ENCODE assay signal across 8 cellular contexts in genomic region chr18:80247403-80247916, GRCh38. TPM values are rescaled to one million over a fixed set of nuclear protein-coding genes. Genes with fewer than 3 reads are reported as not detected.
DNase-seq lines count a peak whose midpoint lies in the region; ATAC-seq, FAIRE-seq and TF ChIP-seq lines count a peak whose summit lies in the region.

Gene PARD6G (minus strand): TSS chr18:80247514. CDS start chr18:80247348, 166 bp downstream.

- dilution Hi-C loops in keratinocyte (cut with MboI; ENCODE audit: extremely low pct_ligation_motif_present, low sequenced_read_pairs) = no loop called here

- H2AFZ ChIP-seq in keratinocyte (ENCODE audit: control insufficient read depth, low read length) = peak within 1 kb of the TSS; percentile 20

- H3K9me3 ChIP-seq in WERI-Rb-1 (ENCODE audit: severe bottlenecking) (no peaks in the 10 kb centered on the region), keratinocyte (ENCODE audit: control insufficient read depth, low read depth, low read length) (no peaks in the 10 kb centered on the region)

- peak within 1 kb of the TSS; percentile 93 for H3K4me2 ChIP-seq in keratinocyte (ENCODE audit: control insufficient read depth, extremely low read depth, insufficient read depth, low read depth, low read length)

- ATAC-seq in HG02623 (IDR thresholded peaks at IDR 0.05; ENCODE audit: unreplicated experiment) = peak; percentile 56

- DNase-seq in GDM1 (lab: John Stamatoyannopoulos, UW) = peak; percentile 50
- peak; percentile 58 to 76 for DNase-seq in NCI-H1930 (lab: John Stamatoyannopoulos, UW)
- DNase-seq in WERI-Rb-1 = peak; percentile 94
- DNase-seq in central memory CD4-positive, alpha-beta T cell = peak; percentile 26
- no peak for DNase-seq in keratinocyte (ENCODE audit: low read depth, low spot score)
- peak; percentile 56 for DNase-seq in stimulated activated CD4-positive, alpha-beta T cell treated with anti-CD3 and anti-CD28 coated beads, Interleukin-12 subunit alpha, Interleukin-12 subunit beta, amount 100 ng/mL, for 4 hours
- DNase-seq in foreskin melanocyte = no peak

- no peaks in the 10 kb centered on the region for H4K20me1 ChIP-seq in keratinocyte (ENCODE audit: control insufficient read depth, extremely low read depth, insufficient read depth, low read length)

- H3K27ac ChIP-seq in WERI-Rb-1 = peak within 1 kb of the TSS; percentile 89
- peak within 1 kb of the TSS; percentile 75 for H3K27ac ChIP-seq in keratinocyte (ENCODE audit: control insufficient read depth, insufficient read depth, low read length)

- H3K9me1 ChIP-seq in keratinocyte (ENCODE audit: control insufficient read depth, extremely low read depth, insufficient read depth, low read length) = peaks cover 5% of the 10 kb centered on the region

- peaks cover 5% of the 10 kb centered on the region for H3K36me3 ChIP-seq in WERI-Rb-1
- H3K36me3 ChIP-seq in keratinocyte (ENCODE audit: control insufficient read depth in 2 of 2, extremely low read depth in 1 of 2, insufficient read depth in 2 of 2, low read length in 2 of 2) = peaks cover 0 to 4% of the 10 kb centered on the region in 2 experiments

- peak within 1 kb of the TSS; percentile 93 for H3K4me3 ChIP-seq in WERI-Rb-1 (ENCODE audit: low read depth, low read length)
- peak within 1 kb of the TSS; percentile 69 to 83 (median 80) for H3K4me3 ChIP-seq in keratinocyte (ENCODE audit: control insufficient read depth in 2 of 3, extremely low read depth in 1 of 3, insufficient read depth in 2 of 3, low read depth in 1 of 3, low read length in 3 of 3)

- peaks cover 42% of the 10 kb centered on the region for H3K4me1 ChIP-seq in keratinocyte (ENCODE audit: control insufficient read depth, extremely low read depth, insufficient read depth, low read length)

- H3K79me2 ChIP-seq in keratinocyte (ENCODE audit: control insufficient read depth, insufficient read depth, low read length) = peaks cover 34% of the 10 kb centered on the region

- FAIRE-seq in keratinocyte (lab: Jason Lieb, UNC) = no peak

- TF ChIP-seq CTCF in WERI-Rb-1 (IDR thresholded peaks at IDR 0.05; ENCODE audit: low read depth, low read length) (peak; percentile 38), keratinocyte (optimal IDR thresholded peaks at IDR 0.05 in 1 of 3, IDR thresholded peaks at IDR 0.05 in 1 of 3, conservative IDR thresholded peaks at IDR 0.05 in 1 of 3; ENCODE audit: extremely low read depth in 1 of 3, insufficient read depth in 2 of 3, low read length in 3 of 3) (peak in 1 of 3 experiments; percentile 14)

- peak within 1 kb of the TSS; percentile 85 for H3K9ac ChIP-seq in keratinocyte (ENCODE audit: control insufficient read depth, extremely low read depth, insufficient read depth, low read length)

- H3K27me3 ChIP-seq in WERI-Rb-1 (ENCODE audit: insufficient read depth, low read depth, severe bottlenecking) = no peaks in the 10 kb centered on the region
- no peaks in the 10 kb centered on the region for H3K27me3 ChIP-seq in keratinocyte (ENCODE audit: control insufficient read depth, extremely low read depth, insufficient read depth, low read length)

RNA-seq across cellular contexts. Expression of gene PARD6G, which starts in this region (rescaled TPM):
- 19.4 to 23.6 TPM (median 21.3 TPM) in 3 replicates for polyA plus RNA-seq in keratinocyte
- polyA plus RNA-seq in keratinocyte (2011; ENCODE audit: low read depth) = 17.0 TPM
- polyA plus RNA-seq in keratinocyte (2011; cell fraction: cytosol; rRNA removed) = 21.9 and 22.9 TPM in 2 replicates
- 19.2 and 19.3 TPM in 2 replicates for polyA plus RNA-seq in keratinocyte (2011; cell fraction: nucleus; rRNA removed)
- polyA plus RNA-seq in keratinocyte (2012; ENCODE audit: low replicate concordance) = 25.1 and 27.2 TPM in 2 replicates
- 18.2 to 23.0 TPM (median 20.7 TPM) in 3 replicates for polyA minus RNA-seq in keratinocyte
- polyA minus RNA-seq in keratinocyte (2011; cell fraction: cytosol; rRNA and poly(A)+ RNA removed) = 42.4 TPM
- 16.9 and 23.3 TPM in 2 replicates for polyA minus RNA-seq in keratinocyte (2011; cell fraction: nucleus; rRNA and poly(A)+ RNA removed)

Comparison
In these comparisons a context has a peak if more than half of its experiments do, and no peak if none do; other contexts are left out.
1. DNase-seq: peak in GDM1 (single experiment), NCI-H1930 (2 of 2), WERI-Rb-1 (single experiment), central memory CD4-positive, alpha-beta T cell (single experiment) and stimulated activated CD4-positive, alpha-beta T cell treated with anti-CD3 and anti-CD28 coated beads, Interleukin-12 subunit alpha, Interleukin-12 subunit beta, amount 100 ng/mL, for 4 hours (single experiment); none in keratinocyte (single experiment) and foreskin melanocyte (single experiment).